2 cellular contexts compared by ENCODE assay signal in genomic region chr15:41535529-41535928, GRCh38.
TF ChIP-seq lines count a peak whose summit lies in the region.

No MANE protein-coding gene starts in this region.

TF ChIP-seq in HepG2, 621 proteins besides CTCF, POLR2A, EP300 and RAD21:
- TF ChIP-seq GFI1 (CRISPR knock-in tag; IDR thresholded peaks at IDR 0.05; ENCODE audit: borderline replicate concordance), result no peak
- TF ChIP-seq SUZ12 (IDR thresholded peaks at IDR 0.05; ENCODE audit: low read depth, low read length), result no peak
- no peak for TF ChIP-seq E2F5 (CRISPR knock-in tag; conservative IDR thresholded peaks at IDR 0.05)
- TF ChIP-seq ZNF350 (CRISPR knock-in tag; IDR thresholded peaks at IDR 0.05; ENCODE audit: borderline replicate concordance, low read depth), result no peak
- no peak for TF ChIP-seq ZNF33B (CRISPR knock-in tag; IDR thresholded peaks at IDR 0.05)
- no peak for TF ChIP-seq ONECUT2 (CRISPR knock-in tag; IDR thresholded peaks at IDR 0.05)
- TF ChIP-seq, protein P1, sequence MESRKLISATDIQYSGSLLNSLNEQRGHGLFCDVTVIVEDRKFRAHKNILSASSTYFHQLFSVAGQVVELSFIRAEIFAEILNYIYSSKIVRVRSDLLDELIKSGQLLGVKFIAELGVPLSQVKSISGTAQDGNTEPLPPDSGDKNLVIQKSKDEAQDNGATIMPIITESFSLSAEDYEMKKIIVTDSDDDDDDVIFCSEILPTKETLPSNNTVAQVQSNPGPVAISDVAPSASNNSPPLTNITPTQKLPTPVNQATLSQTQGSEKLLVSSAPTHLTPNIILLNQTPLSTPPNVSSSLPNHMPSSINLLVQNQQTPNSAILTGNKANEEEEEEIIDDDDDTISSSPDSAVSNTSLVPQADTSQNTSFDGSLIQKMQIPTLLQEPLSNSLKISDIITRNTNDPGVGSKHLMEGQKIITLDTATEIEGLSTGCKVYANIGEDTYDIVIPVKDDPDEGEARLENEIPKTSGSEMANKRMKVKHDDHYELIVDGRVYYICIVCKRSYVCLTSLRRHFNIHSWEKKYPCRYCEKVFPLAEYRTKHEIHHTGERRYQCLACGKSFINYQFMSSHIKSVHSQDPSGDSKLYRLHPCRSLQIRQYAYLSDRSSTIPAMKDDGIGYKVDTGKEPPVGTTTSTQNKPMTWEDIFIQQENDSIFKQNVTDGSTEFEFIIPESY (CRISPR knock-in tag; IDR thresholded peaks at IDR 0.05), result no peak
TF ChIP-seq in HepG2: peak in this region for 0.

TF ChIP-seq in K562, 482 proteins besides CTCF, POLR2A, EP300 and RAD21:
- TF ChIP-seq RBM25 (IDR thresholded peaks at IDR 0.05; ENCODE audit: low read depth, low read length, severe bottlenecking), result peak; percentile 21
- no peak for TF ChIP-seq HSF4 (CRISPR knock-in tag; IDR thresholded peaks at IDR 0.05; ENCODE audit: borderline replicate concordance)
- no peak for TF ChIP-seq FOXP1 (CRISPR knock-in tag; IDR thresholded peaks at IDR 0.05)
- TF ChIP-seq PHB (CRISPR knock-in tag; IDR thresholded peaks at IDR 0.05), result no peak
- no peak for TF ChIP-seq POLR2AphosphoS5 (IDR thresholded peaks at IDR 0.05; ENCODE audit: control insufficient read depth, insufficient read depth, low read depth, low read length)
- TF ChIP-seq TCF3 (CRISPR knock-in tag; IDR thresholded peaks at IDR 0.05), result peak; percentile 51; the same call in 1 of the 2 replicates
- peak; percentile 55; the same call in 1 of the 2 replicates for TF ChIP-seq ARID1B (IDR thresholded peaks at IDR 0.05)
- TF ChIP-seq TCF7L2 (IDR thresholded peaks at IDR 0.05; ENCODE audit: low read depth, low read length), result no peak
- TF ChIP-seq GTF2E2 (tag; IDR thresholded peaks at IDR 0.05), result no peak
- peak; percentile 14; the same call in 1 of the 2 replicates for TF ChIP-seq CBFA2T3 (IDR thresholded peaks at IDR 0.05)
- no peak for TF ChIP-seq NR1H2 (CRISPR knock-in tag; IDR thresholded peaks at IDR 0.05)
- no peak for TF ChIP-seq KDM5B (IDR thresholded peaks at IDR 0.05; ENCODE audit: insufficient replicate concordance, low read depth, low read length)
- TF ChIP-seq TAL1 (IDR thresholded peaks at IDR 0.05), result peak; percentile 36; the same call in 1 of the 2 replicates
- peak; percentile 31; the same call in 1 of the 2 replicates for TF ChIP-seq STAT5A (IDR thresholded peaks at IDR 0.05; ENCODE audit: borderline replicate concordance, low read length)
TF ChIP-seq in K562: peak in this region for 6.
